ENCODE assay signal across 8 cellular contexts in genomic region chr21:17775431-17776126, GRCh38. TPM values are rescaled to one million over a fixed set of nuclear protein-coding genes. Genes with fewer than 3 reads are reported as not detected.
DNase-seq lines count a peak whose midpoint lies in the region; ATAC-seq and TF ChIP-seq lines count a peak whose summit lies in the region.

No MANE protein-coding gene starts in this region.

- peaks cover 48% of the 10 kb centered on the region for H3K36me3 Mint-ChIP-seq in activated T-helper 1 cell treated with anti-CD3 and anti-CD28 coated beads, Interleukin-12 subunit alpha, Interleukin-12 subunit beta, Interleukin-2, Interleukin-4 antibody, amounts not matched to agents 30 ng/mL and 10 ng/mL and 1 ng/mL, durations not matched to agents 14 hours and 24 hours and 36 hours (ENCODE audit: low read depth)

- no peak overlapping the region for H2AFZ ChIP-seq in SK-N-SH (ENCODE audit: low read depth)

- peak overlapping the region; percentile 72 for H3K27ac Mint-ChIP-seq in activated T-helper 1 cell treated with anti-CD3 and anti-CD28 coated beads, Interleukin-12 subunit alpha, Interleukin-12 subunit beta, Interleukin-2, Interleukin-4 antibody, amounts not matched to agents 30 ng/mL and 10 ng/mL and 1 ng/mL, durations not matched to agents 14 hours and 24 hours and 36 hours

- no peaks in the 10 kb centered on the region for H3K27me3 ChIP-seq in SK-N-SH (ENCODE audit: insufficient read depth)

- peaks cover 44% of the 10 kb centered on the region for H3K9me3 Mint-ChIP-seq in activated T-helper 1 cell treated with anti-CD3 and anti-CD28 coated beads, Interleukin-12 subunit alpha, Interleukin-12 subunit beta, Interleukin-2, Interleukin-4 antibody, amounts not matched to agents 30 ng/mL and 10 ng/mL and 1 ng/mL, durations not matched to agents 14 hours and 24 hours and 36 hours

- CTCF ChIA-PET in SK-N-SH (lab: Yijun Ruan, JAX): interaction anchor here (0.7 kb wide), 1 partner anchor 189 kb away, joined by 4 read pairs; no protein-coding TSS in a partner anchor

- WGBS in SK-N-SH (ENCODE audit: low lambda C conversion rate): 63% methylated on average over 8 of the region's 17 CpGs

- no peak for TF ChIP-seq RAD21 in SK-N-SH (IDR thresholded peaks at IDR 0.05; ENCODE audit: low read length)

- H3K79me2 ChIP-seq in SK-N-SH (ENCODE audit: insufficient read depth): no peaks in the 10 kb centered on the region

- TF ChIP-seq EP300 in SK-N-SH (IDR thresholded peaks at IDR 0.05; ENCODE audit: borderline replicate concordance in 1 of 2, low read depth in 1 of 2, low read length in 1 of 2): no peak

- H3K4me3 ChIP-seq in SK-N-SH (ENCODE audit: low read depth in 2 of 2, low read length in 1 of 2): no peak overlapping the region

- H4K20me1 ChIP-seq in SK-N-SH (ENCODE audit: insufficient read depth): no peaks in the 10 kb centered on the region

- H3K9me3 ChIP-seq in SK-N-SH: no peaks in the 10 kb centered on the region

- no peaks in the 10 kb centered on the region for H3F3A ChIP-seq in SK-N-SH (replicated peaks; ENCODE audit: insufficient read depth)

- no peak overlapping the region for H3K4me2 ChIP-seq in SK-N-SH

- peak; percentile 53 for DNase-seq in activated T-helper 1 cell treated with anti-CD3 and anti-CD28 coated beads, Interleukin-12 subunit alpha, Interleukin-12 subunit beta, Interleukin-2, Interleukin-4 antibody, amounts not matched to agents 30 ng/mL and 10 ng/mL and 1 ng/mL, durations not matched to agents 14 hours and 24 hours and 36 hours (ENCODE audit: low spot score)
- peak; percentile 48 for DNase-seq in stimulated activated CD8-positive, alpha-beta memory T cell treated with anti-CD3 and anti-CD28 coated beads, Interleukin-4, amount 100 ng/mL, for 24 hours (ENCODE audit: low read depth)
- DNase-seq in globus pallidus (ENCODE audit: low spot score): no peak
- no peak for DNase-seq in RPMI8226
- DNase-seq in KBM-7: no peak
- no peak for DNase-seq in SK-N-SH

- peaks cover 55% of the 10 kb centered on the region for H3K4me1 Mint-ChIP-seq in activated T-helper 1 cell treated with anti-CD3 and anti-CD28 coated beads, Interleukin-12 subunit alpha, Interleukin-12 subunit beta, Interleukin-2, Interleukin-4 antibody, amounts not matched to agents 30 ng/mL and 10 ng/mL and 1 ng/mL, durations not matched to agents 14 hours and 24 hours and 36 hours (ENCODE audit: low read depth)

- no peak for TF ChIP-seq CTCF in SK-N-SH (IDR thresholded peaks at IDR 0.05)

- POLR2A ChIA-PET in SK-N-SH (lab: Yijun Ruan, JAX): no interaction called here

- in situ Hi-C loops in KBM-7 (cut with MboI; ENCODE audit: low pct_unique_long_range_greater_than_20kb, low sequenced_read_pairs): no loop called here

- ATAC-seq in GM19397 (IDR thresholded peaks at IDR 0.05; ENCODE audit: unreplicated experiment) (peak; percentile 79), HG03354 (IDR thresholded peaks at IDR 0.05; ENCODE audit: poor library complexity, severe bottlenecking, unreplicated experiment) (peak; percentile 69)

- H3K9me2 ChIP-seq in SK-N-SH: no peaks in the 10 kb centered on the region

- H3K27me3 Mint-ChIP-seq in activated T-helper 1 cell treated with anti-CD3 and anti-CD28 coated beads, Interleukin-12 subunit alpha, Interleukin-12 subunit beta, Interleukin-2, Interleukin-4 antibody, amounts not matched to agents 30 ng/mL and 10 ng/mL and 1 ng/mL, durations not matched to agents 14 hours and 24 hours and 36 hours (ENCODE audit: insufficient read depth): no peaks in the 10 kb centered on the region

- intact Hi-C loops in activated T-helper 1 cell treated with anti-CD3 and anti-CD28 coated beads, Interleukin-12 subunit alpha, Interleukin-12 subunit beta, Interleukin-2, Interleukin-4 antibody, amounts not matched to agents 30 ng/mL and 10 ng/mL and 1 ng/mL, durations not matched to agents 14 hours and 24 hours and 36 hours (cut with micrococcal nuclease): loop anchor here (1.0 to 2.0 kb wide), 2 partner anchors 9 to 29 kb away; no protein-coding TSS in a partner anchor

- H3K4me3 Mint-ChIP-seq in activated T-helper 1 cell treated with anti-CD3 and anti-CD28 coated beads, Interleukin-12 subunit alpha, Interleukin-12 subunit beta, Interleukin-2, Interleukin-4 antibody, amounts not matched to agents 30 ng/mL and 10 ng/mL and 1 ng/mL, durations not matched to agents 14 hours and 24 hours and 36 hours: peak overlapping the region; percentile 61

- no peaks in the 10 kb centered on the region for H3K36me3 ChIP-seq in SK-N-SH (replicated peaks in 1 of 2; ENCODE audit: control insufficient read depth in 1 of 2, insufficient read depth in 2 of 2, low read length in 1 of 2)

- no peak overlapping the region for H3K9ac ChIP-seq in SK-N-SH

- no peaks in the 10 kb centered on the region for H3K4me1 ChIP-seq in SK-N-SH (ENCODE audit: control insufficient read depth in 1 of 2, insufficient read depth in 2 of 2, low read depth in 1 of 2, low read length in 1 of 2)

- no peak overlapping the region for H3K27ac ChIP-seq in SK-N-SH (ENCODE audit: low read depth in 2 of 2, low read length in 1 of 2)

TF ChIP-seq in SK-N-SH, 30 proteins besides CTCF, POLR2A, EP300 and RAD21 (continues in another document):
- TF ChIP-seq FOXJ3 (CRISPR knock-in tag; IDR thresholded peaks at IDR 0.05): no peak
- no peak for TF ChIP-seq ZBTB33 (IDR thresholded peaks at IDR 0.05; ENCODE audit: borderline replicate concordance, low read depth)
- no peak for TF ChIP-seq SMC3 (IDR thresholded peaks at IDR 0.05; ENCODE audit: low read depth, low read length)
- TF ChIP-seq YY1 (IDR thresholded peaks at IDR 0.05; ENCODE audit: low read depth): no peak
- no peak for TF ChIP-seq NRF1 (IDR thresholded peaks at IDR 0.05; ENCODE audit: low read depth, low read length)
- TF ChIP-seq CHD2 (IDR thresholded peaks at IDR 0.05; ENCODE audit: low read length, partially characterized antibody): no peak
- no peak for TF ChIP-seq MAX (IDR thresholded peaks at IDR 0.05; ENCODE audit: low read depth)
- TF ChIP-seq TEAD4 (IDR thresholded peaks at IDR 0.05; ENCODE audit: borderline replicate concordance, insufficient read depth): no peak
- TF ChIP-seq RXRA (IDR thresholded peaks at IDR 0.05; ENCODE audit: borderline replicate concordance, low read depth): no peak
- TF ChIP-seq PBX3 (IDR thresholded peaks at IDR 0.05): no peak
- TF ChIP-seq POLR2AphosphoS5 (IDR thresholded peaks at IDR 0.05; ENCODE audit: low read depth, low read length): no peak
- TF ChIP-seq USF1 (IDR thresholded peaks at IDR 0.05; ENCODE audit: borderline replicate concordance, low read depth): no peak

RNA-seq across cellular contexts. Expression of gene C21orf91, which starts 43.6 kb away (rescaled TPM):
- total RNA-seq in activated T-helper 1 cell treated with anti-CD3 and anti-CD28 coated beads, Interleukin-12 subunit alpha, Interleukin-12 subunit beta, Interleukin-2, Interleukin-4 antibody, amounts not matched to agents 30 ng/mL and 10 ng/mL and 1 ng/mL, durations not matched to agents 14 hours and 24 hours and 36 hours: 45.4 and 49.2 TPM in 2 replicates
- polyA plus RNA-seq in SK-N-SH (2012; rRNA removed): 2.2 TPM in 2 replicates
- 2.7 and 3.1 TPM in 2 replicates for polyA plus RNA-seq in SK-N-SH (2012; cell fraction: cytosol; rRNA removed)
- 0.95 and 1.8 TPM in 2 replicates for polyA plus RNA-seq in SK-N-SH (2012; cell fraction: nucleus; rRNA removed)

Comparison
In these comparisons a context has a peak if more than half of its experiments do, and no peak if none do; other contexts are left out.
1. DNase-seq: peak in activated T-helper 1 cell treated with anti-CD3 and anti-CD28 coated beads, Interleukin-12 subunit alpha, Interleukin-12 subunit beta, Interleukin-2, Interleukin-4 antibody, amounts not matched to agents 30 ng/mL and 10 ng/mL and 1 ng/mL, durations not matched to agents 14 hours and 24 hours and 36 hours (single experiment) and stimulated activated CD8-positive, alpha-beta memory T cell treated with anti-CD3 and anti-CD28 coated beads, Interleukin-4, amount 100 ng/mL, for 24 hours (single experiment); none in globus pallidus (single experiment), RPMI8226 (single experiment), KBM-7 (single experiment) and SK-N-SH (single experiment).